ENCODE assay signal across 14 cellular contexts in genomic region chr7:116805100-116805544, GRCh38. TPM values are rescaled to one million over a fixed set of nuclear protein-coding genes. Genes with fewer than 3 reads are reported as not detected.
DNase-seq lines count a peak whose midpoint lies in the region; ATAC-seq and TF ChIP-seq lines count a peak whose summit lies in the region.
"Had no signal": no experiment of that assay in that cellular context is flagged by ENCODE, and none has a peak within 500 bp of the region (broad histone marks: within the 10 kb centered on the region; RNA-seq: fewer than 3 reads in every experiment).

No MANE protein-coding gene starts in this region.

- H3K4me3 ChIP-seq in ACC112 (ENCODE audit: low read depth, low read length) (no peak overlapping the region), vagina (no peak overlapping the region)
- H3K4me3 ChIP-seq: ascending aorta had no signal

- no peak for TF ChIP-seq CTCF in vagina (IDR thresholded peaks at IDR 0.05)

- no peak overlapping the region for H3K27ac ChIP-seq in ACC112 (ENCODE audit: low read depth, low read length)
- peak overlapping the region; percentile 79 for H3K27ac ChIP-seq in angular gyrus (ENCODE audit: low read depth, low read length)
- no peak overlapping the region for H3K27ac ChIP-seq in vagina
- H3K27ac ChIP-seq: ascending aorta had no signal

- no peaks in the 10 kb centered on the region for H3K27me3 ChIP-seq in ACC112 (ENCODE audit: insufficient read depth, low read length)
- H3K27me3 ChIP-seq in vagina: no peaks in the 10 kb centered on the region
- H3K27me3 ChIP-seq: ascending aorta had no signal

- ATAC-seq in left lobe of liver (peak; percentile 58), GM21786 (IDR thresholded peaks at IDR 0.05; ENCODE audit: unreplicated experiment) (no peak), GM21529 (IDR thresholded peaks at IDR 0.05; ENCODE audit: unreplicated experiment) (no peak)
- ATAC-seq: stimulated activated naive CD8-positive, alpha-beta T cell treated with anti-CD3 and anti-CD28 coated beads, Interleukin-15, amount 100 ng/mL, for 72 hours had no signal

- H3K79me2 ChIP-seq in ACC112 (ENCODE audit: control insufficient read depth, insufficient read depth, low read length, unreplicated experiment): no peaks in the 10 kb centered on the region

- H3K36me3 ChIP-seq in ACC112 (ENCODE audit: insufficient read depth, low read length): no peaks in the 10 kb centered on the region
- H3K36me3 ChIP-seq in vagina: no peaks in the 10 kb centered on the region
- H3K36me3 ChIP-seq: ascending aorta had no signal

- no peak for TF ChIP-seq RAD21 in Ishikawa (IDR thresholded peaks at IDR 0.05; ENCODE audit: low read depth)

- TF ChIP-seq POLR2A in vagina (IDR thresholded peaks at IDR 0.05): no peak

- H3K9me3 ChIP-seq in vagina: no peaks in the 10 kb centered on the region
- H3K9me3 ChIP-seq: ascending aorta had no signal

- peaks cover 38% of the 10 kb centered on the region for H3K4me1 ChIP-seq in ACC112 (ENCODE audit: control insufficient read depth, insufficient read depth, low read length, unreplicated experiment)
- peaks cover 4% of the 10 kb centered on the region for H3K4me1 ChIP-seq in vagina

- peak; percentile 66 for TF ChIP-seq EP300 in Ishikawa (IDR thresholded peaks at IDR 0.05; ENCODE audit: borderline replicate concordance)

- intact Hi-C loops in vagina (cut with DNase I): loop anchor here (5.0 kb wide), 1 partner anchor 213 kb away; no protein-coding TSS in a partner anchor

- H2AFZ ChIP-seq in ACC112 (ENCODE audit: low read length, unreplicated experiment): peak overlapping the region; percentile 84

- DNase-seq in left lobe of liver (ENCODE audit: low spot score) (peak; percentile 67), vagina (ENCODE audit: extremely low spot score in 2 of 2) (no peak), SIG-M5 (lab: John Stamatoyannopoulos, UW) (no peak)
- DNase-seq: activated CD4-positive, alpha-beta T cell treated with anti-CD3 and anti-CD28 coated beads, Interleukin-2, amount 50 U/mL, for 48 hours; foreskin melanocyte; midbrain; NCI-H1417 treated with DMSO at 0.1 percent for 48 hours; stimulated activated naive CD8-positive, alpha-beta T cell treated with anti-CD3 and anti-CD28 coated beads, Interleukin-15, amount 100 ng/mL, for 72 hours had no signal

TF ChIP-seq in Ishikawa, 13 proteins besides CTCF, POLR2A, EP300 and RAD21:
- TF ChIP-seq ZBTB7A (IDR thresholded peaks at IDR 0.05; ENCODE audit: low read depth) (no peak), EGR1 (IDR thresholded peaks at IDR 0.05) (no peak), TCF12 (IDR thresholded peaks at IDR 0.05; ENCODE audit: low read depth) (0 out of 2 replicates have a peak, but pooled peaks have one; percentile 42), MAX (IDR thresholded peaks at IDR 0.05) (0 out of 2 replicates have a peak, but pooled peaks have one; percentile 32), CEBPB (IDR thresholded peaks at IDR 0.05) (peak; percentile 92)

RNA-seq across cellular contexts. Expression of gene CAPZA2, which starts 57.3 kb away (rescaled TPM):
- total RNA-seq in left lobe of liver (83.7 TPM), vagina (86.2 TPM)
